ENCODE assay signal across 8 cellular contexts in the genomic region with DNA sequence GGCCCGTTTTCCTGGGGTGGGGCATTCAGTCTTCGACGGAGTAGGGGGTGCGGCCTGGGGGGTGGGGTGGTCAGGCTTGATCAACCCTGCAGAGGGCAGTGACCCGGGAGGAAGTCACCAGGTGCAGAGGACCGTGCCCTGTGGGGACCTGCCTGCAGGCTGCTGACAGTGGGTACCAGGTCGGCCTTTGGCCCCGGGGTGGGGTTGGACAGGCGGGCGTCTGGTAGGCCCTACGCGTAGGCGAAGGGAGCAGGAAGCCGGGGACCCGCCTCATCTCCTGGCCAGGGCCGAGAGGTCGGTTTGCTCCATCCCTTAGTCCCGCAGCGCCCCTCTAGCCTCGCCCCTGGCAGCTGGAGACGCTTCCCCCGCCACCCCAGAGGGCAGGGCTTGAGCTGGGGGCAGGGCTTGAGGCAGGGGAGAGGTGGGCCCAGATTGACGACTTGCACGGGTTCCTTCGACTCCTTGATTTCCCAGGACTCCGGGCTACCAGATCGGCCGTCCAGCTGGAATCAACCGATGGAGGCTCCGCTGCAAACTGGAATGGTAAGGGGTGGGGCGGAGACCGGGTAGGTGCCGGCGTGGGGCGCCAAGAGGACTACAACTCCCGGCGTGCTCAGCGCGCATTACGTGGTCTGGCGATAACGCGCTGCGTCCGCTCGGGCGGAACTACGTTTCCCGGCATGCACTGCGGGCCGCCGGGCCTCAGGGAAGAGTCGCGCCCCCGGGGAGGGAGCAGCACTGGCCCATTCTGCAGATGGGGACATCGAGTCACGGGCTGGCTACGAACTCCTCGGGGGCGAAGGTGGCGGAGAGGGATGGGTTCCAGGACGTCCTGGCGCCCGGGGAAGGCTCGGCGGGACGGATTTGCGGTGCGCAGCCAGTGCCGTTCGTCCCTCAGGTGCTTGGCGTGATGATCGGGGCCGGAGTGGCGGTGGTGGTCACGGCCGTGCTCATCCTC. TPM values are rescaled to one million over a fixed set of nuclear protein-coding genes. Genes with fewer than 3 reads are reported as not detected.
DNase-seq lines count a peak whose midpoint lies in the region; ATAC-seq and TF ChIP-seq lines count a peak whose summit lies in the region.

TSS of gene PNPLA6 (plus strand) at position 683 of the 958 bp plus-strand sequence. CDS start at position 755, 72 bp downstream.

- H3K27me3 ChIP-seq in GM06990 (replicated peaks; ENCODE audit: control insufficient read depth, insufficient read depth, low read length) (no peaks in the 10 kb centered on the region), osteoblast (ENCODE audit: insufficient read depth, low read length) (no peaks in the 10 kb centered on the region), testis (no peaks in the 10 kb centered on the region)

- DNase-seq in GM06990 (ENCODE audit: extremely low read depth, insufficient read length) (peak; percentile 94), NCI-H1092 (lab: John Stamatoyannopoulos, UW) (peak; percentile 88), SKM-1 (lab: John Stamatoyannopoulos, UW; ENCODE audit: unreplicated experiment) (peak; percentile 70), glomerular endothelial cell (ENCODE audit: extremely low read depth, low read depth, low spot score) (peak; percentile 42), osteoblast (ENCODE audit: insufficient read length, low spot score, missing footprints) (peak; percentile 100), testis (peak; percentile 98)

- H3K4me1 Mint-ChIP-seq in activated naive CD4-positive, alpha-beta T cell treated with anti-CD3 and anti-CD28 coated beads, Interleukin-2, amount 50 U/mL, for 24 hours: peaks cover 11% of the 10 kb centered on the region

- peak; percentile 40 for TF ChIP-seq POLR2A in testis (IDR thresholded peaks at IDR 0.05)

- H3K4me3 ChIP-seq in GM06990 (replicated peaks; ENCODE audit: low read depth, low read length) (peak within 1 kb of the TSS; percentile 96), osteoblast (ENCODE audit: insufficient read depth, low read length) (peak within 1 kb of the TSS; percentile 99), testis (peak within 1 kb of the TSS; percentile 60 to 85)

- peak; percentile 72 for ATAC-seq in HG02571 (IDR thresholded peaks at IDR 0.05; ENCODE audit: unreplicated experiment)

- H3K9me3 Mint-ChIP-seq in activated naive CD4-positive, alpha-beta T cell treated with anti-CD3 and anti-CD28 coated beads, Interleukin-2, amount 50 U/mL, for 24 hours: no peaks in the 10 kb centered on the region

- peak within 1 kb of the TSS; percentile 89 for H2AFZ ChIP-seq in osteoblast (ENCODE audit: low read length)

- H3K36me3 ChIP-seq in GM06990 (ENCODE audit: control insufficient read depth, insufficient read depth, low read length): peaks cover under 1% of the 10 kb centered on the region
- H3K36me3 ChIP-seq in osteoblast (ENCODE audit: insufficient read depth, low read length): peaks cover 21% of the 10 kb centered on the region
- H3K36me3 ChIP-seq in testis (ENCODE audit: low read depth, missing control alignments): no peaks in the 10 kb centered on the region

- WGBS in testis, 2 donors: 0% methylated on average over 57 of the region's 77 CpGs; no CpG with 5 or more reads in 1 of the 2 donors

- H3K27ac ChIP-seq in osteoblast (ENCODE audit: low read depth, low read length): peak within 1 kb of the TSS; percentile 78
- peak within 1 kb of the TSS; percentile 92 to 93 for H3K27ac ChIP-seq in testis

- intact Hi-C loops in testis (cut with DNase I; ENCODE audit: low total_unique reads): no loop called here

- no peaks in the 10 kb centered on the region for H3K9me3 ChIP-seq in osteoblast (ENCODE audit: low read depth, low read length)
- no peaks in the 10 kb centered on the region for H3K9me3 ChIP-seq in testis

- peaks cover 1% of the 10 kb centered on the region for H3K36me3 Mint-ChIP-seq in activated naive CD4-positive, alpha-beta T cell treated with anti-CD3 and anti-CD28 coated beads, Interleukin-2, amount 50 U/mL, for 24 hours

- H3K4me2 ChIP-seq in osteoblast (ENCODE audit: insufficient read depth, low read length): peak within 1 kb of the TSS; percentile 98

- H4K20me1 ChIP-seq in osteoblast (ENCODE audit: insufficient read depth, low read length): no peaks in the 10 kb centered on the region

- H3K4me1 ChIP-seq in osteoblast (ENCODE audit: insufficient read depth, low read length) (peaks cover 12% of the 10 kb centered on the region), testis (peaks cover 7% of the 10 kb centered on the region)

- peak within 1 kb of the TSS; percentile 89 for H3K27ac Mint-ChIP-seq in activated naive CD4-positive, alpha-beta T cell treated with anti-CD3 and anti-CD28 coated beads, Interleukin-2, amount 50 U/mL, for 24 hours

- peaks cover 3% of the 10 kb centered on the region for H3K79me2 ChIP-seq in osteoblast (ENCODE audit: insufficient read depth, low read length)

- H3K4me3 Mint-ChIP-seq in activated naive CD4-positive, alpha-beta T cell treated with anti-CD3 and anti-CD28 coated beads, Interleukin-2, amount 50 U/mL, for 24 hours: peak within 1 kb of the TSS; percentile 95

- TF ChIP-seq CTCF in GM06990 (IDR thresholded peaks at IDR 0.05; ENCODE audit: insufficient read depth, low read length, poor library complexity, severe bottlenecking) (no peak), osteoblast (IDR thresholded peaks at IDR 0.05; ENCODE audit: extremely low read depth, low read depth, low read length) (no peak), testis (IDR thresholded peaks at IDR 0.05) (peak in 1 of 3 experiments; percentile 10)

- no peaks in the 10 kb centered on the region for H3K27me3 Mint-ChIP-seq in activated naive CD4-positive, alpha-beta T cell treated with anti-CD3 and anti-CD28 coated beads, Interleukin-2, amount 50 U/mL, for 24 hours

RNA-seq across cellular contexts. Expression of gene PNPLA6, which starts in this region (rescaled TPM):
- total RNA-seq in glomerular endothelial cell (176 and 230 TPM in 2 replicates), osteoblast (75.1 and 83.6 TPM in 2 replicates), testis (100 to 1,000 TPM; 109 to 143 TPM)
- polyA plus RNA-seq in testis (ENCODE audit: insufficient read depth, low read depth, low replicate concordance): 153 TPM

Comparison
In these comparisons a context has a peak if more than half of its experiments do, and no peak if none do; other contexts are left out.
1. Peak in every context shown above with its lines: DNase-seq, ATAC-seq, H3K4me3 ChIP-seq and H3K27ac ChIP-seq.
2. DNase-seq: peak in every context shown above with its lines; median percentile 100 in osteoblast; 98 in testis; 94 in GM06990; 88 in NCI-H1092; 70 in SKM-1; 42 in glomerular endothelial cell.